In the genomic region with DNA sequence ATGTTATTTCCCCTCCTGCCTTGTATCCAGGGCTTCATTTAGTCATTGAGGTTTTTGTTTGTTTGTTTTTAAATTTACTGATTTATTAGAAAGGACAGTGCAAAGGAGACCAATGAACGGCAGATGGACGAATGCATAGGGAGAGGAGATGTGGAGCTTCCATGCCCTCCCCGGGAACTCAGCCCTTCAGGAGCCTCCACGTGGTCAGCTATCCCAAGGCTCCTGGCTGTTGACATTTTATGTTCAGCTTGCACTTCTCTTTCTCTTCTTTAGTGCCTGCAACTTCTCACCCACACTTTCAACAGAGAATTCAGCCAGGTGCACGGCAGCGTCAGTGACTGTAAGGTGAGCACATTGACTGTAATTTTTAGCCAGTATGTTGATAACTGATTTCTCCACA, we compare ENCODE assay signal across 33 cellular contexts.
"Had no signal": no experiment of that assay in that cellular context is flagged by ENCODE, and none has a peak within 500 bp of the region (broad histone marks: within the 10 kb centered on the region; RNA-seq: fewer than 3 reads in every experiment).

No MANE protein-coding gene starts in this region.

- H3K4me1 ChIP-seq: adrenal gland, body of pancreas, breast epithelium had no signal

- H3K9me3 ChIP-seq: adrenal gland, body of pancreas, breast epithelium had no signal

- H3K4me3 ChIP-seq: adrenal gland, body of pancreas, breast epithelium had no signal

- H3K27ac ChIP-seq: adrenal gland, body of pancreas, brain microvascular endothelial cell, breast epithelium, VCaP had no signal

- ATAC-seq: activated CD8-positive, alpha-beta T cell treated with anti-CD3 and anti-CD28 coated beads for 36 hours; activated naive CD4-positive, alpha-beta T cell treated with anti-CD3 and anti-CD28 coated beads, Interleukin-2, amount 50 U/mL, for 72 hours; activated T-cell treated with anti-CD3 and anti-CD28 coated beads, Interleukin-2, amount 50 U/mL, for 4 hours; activated T-cell treated with anti-CD3 and anti-CD28 coated beads, Interleukin-2, amount 50 U/mL, for 72 hours; activated T-helper 17 cell treated with anti-CD3 and anti-CD28 coated beads, Interleukin-2, amount 50 U/mL, for 72 hours; body of pancreas had no signal

- DNase-seq: activated B cell treated with CpG ODN at 0.5 μM for 24 hours; activated CD4-positive, alpha-beta memory T cell treated with anti-CD3 and anti-CD28 coated beads for 36 hours; activated CD4-positive, alpha-beta T cell treated with anti-CD3 and anti-CD28 coated beads for 4 hours; activated CD4-positive, alpha-beta T cell treated with anti-CD3 and anti-CD28 coated beads, Interleukin-2, amount 10 ng/mL, durations not matched to agents 24 days and 14 days; activated CD4-positive, alpha-beta T cell treated with anti-CD3 and anti-CD28 coated beads, Interleukin-2, amount 50 U/mL, for 1 hour; activated CD4-positive, alpha-beta T cell treated with anti-CD3 and anti-CD28 coated beads, Interleukin-2, amount 50 U/mL, for 4 hours; activated CD4-positive, CD25-positive, alpha-beta regulatory T cell treated with anti-CD3 and anti-CD28 coated beads, Interleukin-2, amount 50 U/mL, for 72 hours; activated CD8-positive, alpha-beta memory T cell treated with anti-CD3 and anti-CD28 coated beads, Interleukin-2, amount 50 U/mL, for 4 hours; activated CD8-positive, alpha-beta T cell treated with anti-CD3 and anti-CD28 coated beads for 36 hours; activated effector memory CD4-positive, alpha-beta T cell treated with anti-CD3 and anti-CD28 coated beads, Interleukin-2, amount 50 U/mL, for 16 hours; activated gamma-delta T cell treated with Interleukin-2 at 50 U/mL for 16 hours; activated naive CD4-positive, alpha-beta T cell; activated naive CD4-positive, alpha-beta T cell treated with anti-CD3 and anti-CD28 coated beads for 36 hours; activated naive CD4-positive, alpha-beta T cell treated with anti-CD3 and anti-CD28 coated beads, Interleukin-2, amount 50 U/mL, for 16 hours; activated naive CD8-positive, alpha-beta T cell treated with anti-CD3 and anti-CD28 coated beads for 36 hours; activated T-cell treated with anti-CD3 and anti-CD28 coated beads for 4 hours; activated T-cell treated with anti-CD3 and anti-CD28 coated beads, Interleukin-2, amount 50 U/mL, for 1 hour; activated T-cell treated with anti-CD3 and anti-CD28 coated beads, Interleukin-2, amount 50 U/mL, for 4 hours; activated T-cell treated with anti-CD3 and anti-CD28 coated beads, Interleukin-2, amount 50 U/mL, for 72 hours; adrenal gland; amniotic stem cell; aorta; body of pancreas; brain microvascular endothelial cell; caudate nucleus; cerebellar nuclear complex; T-helper 1 cell; T-helper 2 cell; T-helper 9 cell had no signal

- H3K27me3 ChIP-seq: adrenal gland, body of pancreas, brain microvascular endothelial cell, breast epithelium had no signal
